Comparison of ENCODE assay signal across 1 cellular context in the genomic region with DNA sequence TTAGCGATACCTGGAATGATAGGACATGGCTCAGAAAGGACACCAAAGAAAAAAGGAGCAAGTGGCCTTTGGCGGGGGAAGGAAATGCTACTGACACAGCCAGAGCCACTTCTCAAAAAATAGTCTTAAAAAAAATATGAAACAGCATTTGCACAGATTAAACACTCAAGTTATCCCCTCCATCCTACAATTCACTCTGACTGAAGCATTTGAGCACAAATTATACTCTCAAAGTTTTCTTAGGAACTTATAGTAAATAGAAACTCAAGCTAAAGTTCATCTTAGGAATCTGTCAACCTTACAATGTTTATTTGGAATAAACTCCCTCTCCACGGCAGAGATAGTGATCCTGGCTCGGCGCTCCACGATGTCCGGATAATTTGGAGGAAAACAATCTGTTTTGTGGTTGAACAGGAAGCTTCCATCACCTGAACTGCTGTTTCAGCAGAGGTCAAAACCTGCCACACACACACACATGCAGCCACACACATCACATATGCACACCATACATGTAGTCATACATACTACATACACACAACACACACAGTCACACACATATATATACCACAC.
TF ChIP-seq lines count a peak whose summit lies in the region.

No MANE protein-coding gene starts in this region.

TF ChIP-seq in H1, 55 proteins besides CTCF, POLR2A, EP300 and RAD21:
- TF ChIP-seq KDM4A (IDR thresholded peaks at IDR 0.05; ENCODE audit: low read depth, low read length, severe bottlenecking), result no peak
- TF ChIP-seq ASH2L (IDR thresholded peaks at IDR 0.05; ENCODE audit: low read length), result no peak
- TF ChIP-seq CHD1 (IDR thresholded peaks at IDR 0.05; ENCODE audit: low read depth, low read length), result no peak
- TF ChIP-seq, protein P1, sequence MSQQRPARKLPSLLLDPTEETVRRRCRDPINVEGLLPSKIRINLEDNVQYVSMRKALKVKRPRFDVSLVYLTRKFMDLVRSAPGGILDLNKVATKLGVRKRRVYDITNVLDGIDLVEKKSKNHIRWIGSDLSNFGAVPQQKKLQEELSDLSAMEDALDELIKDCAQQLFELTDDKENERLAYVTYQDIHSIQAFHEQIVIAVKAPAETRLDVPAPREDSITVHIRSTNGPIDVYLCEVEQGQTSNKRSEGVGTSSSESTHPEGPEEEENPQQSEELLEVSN (IDR thresholded peaks at IDR 0.05), result no peak
- no peak for TF ChIP-seq TCF12 (IDR thresholded peaks at IDR 0.05; ENCODE audit: low read depth, low read length)
- TF ChIP-seq SIN3A (conservative IDR thresholded peaks at IDR 0.05 in 1 of 2, IDR thresholded peaks at IDR 0.05 in 1 of 2; ENCODE audit: low read depth in 1 of 2, low read length in 2 of 2), result no peak
- no peak for TF ChIP-seq RBBP5 (IDR thresholded peaks at IDR 0.05; ENCODE audit: borderline replicate concordance, low read depth, low read length)
- TF ChIP-seq JUND (IDR thresholded peaks at IDR 0.05; ENCODE audit: low read length), result no peak
- no peak for TF ChIP-seq PHF8 (conservative IDR thresholded peaks at IDR 0.05; ENCODE audit: low read depth, low read length)
- TF ChIP-seq RXRA (IDR thresholded peaks at IDR 0.05; ENCODE audit: insufficient read depth, low read depth, low read length), result no peak
